ENCODE assay signal across 1 cellular context in the genomic region with DNA sequence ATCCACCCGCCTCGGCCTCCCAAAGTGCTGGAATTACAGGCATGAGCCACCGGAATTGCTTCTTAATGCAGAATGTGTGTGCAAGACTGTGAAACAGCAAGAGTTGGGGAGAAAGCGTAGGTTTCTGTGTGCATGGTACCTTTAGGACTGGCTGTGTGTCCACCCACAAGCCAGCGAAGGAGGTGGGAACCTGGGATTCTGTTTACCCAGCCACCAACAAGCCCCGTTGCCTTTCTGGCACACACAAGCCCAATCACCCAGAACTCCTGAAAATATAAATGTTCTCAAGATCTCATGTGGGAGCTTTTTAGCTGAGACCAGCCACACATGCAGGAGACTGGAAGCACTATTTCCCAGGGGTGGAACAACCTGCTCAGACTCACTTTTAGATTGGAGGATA.
TF ChIP-seq lines count a peak whose summit lies in the region.

No MANE protein-coding gene starts in this region.

TF ChIP-seq in K562, 482 proteins besides CTCF, POLR2A, EP300 and RAD21:
- TF ChIP-seq, protein P1, sequence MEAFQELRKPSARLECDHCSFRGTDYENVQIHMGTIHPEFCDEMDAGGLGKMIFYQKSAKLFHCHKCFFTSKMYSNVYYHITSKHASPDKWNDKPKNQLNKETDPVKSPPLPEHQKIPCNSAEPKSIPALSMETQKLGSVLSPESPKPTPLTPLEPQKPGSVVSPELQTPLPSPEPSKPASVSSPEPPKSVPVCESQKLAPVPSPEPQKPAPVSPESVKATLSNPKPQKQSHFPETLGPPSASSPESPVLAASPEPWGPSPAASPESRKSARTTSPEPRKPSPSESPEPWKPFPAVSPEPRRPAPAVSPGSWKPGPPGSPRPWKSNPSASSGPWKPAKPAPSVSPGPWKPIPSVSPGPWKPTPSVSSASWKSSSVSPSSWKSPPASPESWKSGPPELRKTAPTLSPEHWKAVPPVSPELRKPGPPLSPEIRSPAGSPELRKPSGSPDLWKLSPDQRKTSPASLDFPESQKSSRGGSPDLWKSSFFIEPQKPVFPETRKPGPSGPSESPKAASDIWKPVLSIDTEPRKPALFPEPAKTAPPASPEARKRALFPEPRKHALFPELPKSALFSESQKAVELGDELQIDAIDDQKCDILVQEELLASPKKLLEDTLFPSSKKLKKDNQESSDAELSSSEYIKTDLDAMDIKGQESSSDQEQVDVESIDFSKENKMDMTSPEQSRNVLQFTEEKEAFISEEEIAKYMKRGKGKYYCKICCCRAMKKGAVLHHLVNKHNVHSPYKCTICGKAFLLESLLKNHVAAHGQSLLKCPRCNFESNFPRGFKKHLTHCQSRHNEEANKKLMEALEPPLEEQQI (IDR thresholded peaks at IDR 0.05), result no peak
- TF ChIP-seq SMC3 (conservative IDR thresholded peaks at IDR 0.05; ENCODE audit: insufficient read depth, low read depth, low read length) (no peak), RBBP5 (IDR thresholded peaks at IDR 0.05; ENCODE audit: borderline replicate concordance, insufficient read depth, low read length, poor library complexity, severe bottlenecking) (no peak), RBM15 (IDR thresholded peaks at IDR 0.05; ENCODE audit: insufficient read depth, low read length) (no peak), ZNF589 (CRISPR knock-in tag; IDR thresholded peaks at IDR 0.05; ENCODE audit: low read depth) (no peak), PRPF4 (IDR thresholded peaks at IDR 0.05; ENCODE audit: insufficient read depth, low read depth, low read length, poor library complexity, severe bottlenecking) (no peak), NFATC3 (IDR thresholded peaks at IDR 0.05) (no peak), TAF9B (IDR thresholded peaks at IDR 0.05; ENCODE audit: partially characterized antibody) (no peak), LCOR (CRISPR knock-in tag; IDR thresholded peaks at IDR 0.05) (no peak), ZBTB1 (CRISPR knock-in tag; IDR thresholded peaks at IDR 0.05; ENCODE audit: borderline replicate concordance, low read depth) (no peak), MAFG (tag; conservative IDR thresholded peaks at IDR 0.05) (no peak), CTBP1 (IDR thresholded peaks at IDR 0.05; ENCODE audit: borderline replicate concordance) (no peak), KDM4B (IDR thresholded peaks at IDR 0.05; ENCODE audit: borderline replicate concordance in 2 of 2, low read depth in 1 of 2) (no peak), ZNF644 (tag; IDR thresholded peaks at IDR 0.05; ENCODE audit: low read depth) (no peak), SMAD3 (CRISPR knock-in tag; conservative IDR thresholded peaks at IDR 0.05) (no peak)
- TF ChIP-seq, protein P2, sequence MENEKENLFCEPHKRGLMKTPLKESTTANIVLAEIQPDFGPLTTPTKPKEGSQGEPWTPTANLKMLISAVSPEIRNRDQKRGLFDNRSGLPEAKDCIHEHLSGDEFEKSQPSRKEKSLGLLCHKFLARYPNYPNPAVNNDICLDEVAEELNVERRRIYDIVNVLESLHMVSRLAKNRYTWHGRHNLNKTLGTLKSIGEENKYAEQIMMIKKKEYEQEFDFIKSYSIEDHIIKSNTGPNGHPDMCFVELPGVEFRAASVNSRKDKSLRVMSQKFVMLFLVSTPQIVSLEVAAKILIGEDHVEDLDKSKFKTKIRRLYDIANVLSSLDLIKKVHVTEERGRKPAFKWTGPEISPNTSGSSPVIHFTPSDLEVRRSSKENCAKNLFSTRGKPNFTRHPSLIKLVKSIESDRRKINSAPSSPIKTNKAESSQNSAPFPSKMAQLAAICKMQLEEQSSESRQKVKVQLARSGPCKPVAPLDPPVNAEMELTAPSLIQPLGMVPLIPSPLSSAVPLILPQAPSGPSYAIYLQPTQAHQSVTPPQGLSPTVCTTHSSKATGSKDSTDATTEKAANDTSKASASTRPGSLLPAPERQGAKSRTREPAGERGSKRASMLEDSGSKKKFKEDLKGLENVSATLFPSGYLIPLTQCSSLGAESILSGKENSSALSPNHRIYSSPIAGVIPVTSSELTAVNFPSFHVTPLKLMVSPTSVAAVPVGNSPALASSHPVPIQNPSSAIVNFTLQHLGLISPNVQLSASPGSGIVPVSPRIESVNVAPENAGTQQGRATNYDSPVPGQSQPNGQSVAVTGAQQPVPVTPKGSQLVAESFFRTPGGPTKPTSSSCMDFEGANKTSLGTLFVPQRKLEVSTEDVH (IDR thresholded peaks at IDR 0.05; ENCODE audit: low read depth, partially characterized antibody), result no peak
- TF ChIP-seq, protein P3, sequence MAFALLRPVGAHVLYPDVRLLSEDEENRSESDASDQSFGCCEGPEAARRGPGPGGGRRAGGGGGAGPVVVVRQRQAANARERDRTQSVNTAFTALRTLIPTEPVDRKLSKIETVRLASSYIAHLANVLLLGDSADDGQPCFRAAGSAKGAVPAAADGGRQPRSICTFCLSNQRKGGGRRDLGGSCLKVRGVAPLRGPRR (CRISPR knock-in tag; IDR thresholded peaks at IDR 0.05), result no peak
- TF ChIP-seq, protein P4, sequence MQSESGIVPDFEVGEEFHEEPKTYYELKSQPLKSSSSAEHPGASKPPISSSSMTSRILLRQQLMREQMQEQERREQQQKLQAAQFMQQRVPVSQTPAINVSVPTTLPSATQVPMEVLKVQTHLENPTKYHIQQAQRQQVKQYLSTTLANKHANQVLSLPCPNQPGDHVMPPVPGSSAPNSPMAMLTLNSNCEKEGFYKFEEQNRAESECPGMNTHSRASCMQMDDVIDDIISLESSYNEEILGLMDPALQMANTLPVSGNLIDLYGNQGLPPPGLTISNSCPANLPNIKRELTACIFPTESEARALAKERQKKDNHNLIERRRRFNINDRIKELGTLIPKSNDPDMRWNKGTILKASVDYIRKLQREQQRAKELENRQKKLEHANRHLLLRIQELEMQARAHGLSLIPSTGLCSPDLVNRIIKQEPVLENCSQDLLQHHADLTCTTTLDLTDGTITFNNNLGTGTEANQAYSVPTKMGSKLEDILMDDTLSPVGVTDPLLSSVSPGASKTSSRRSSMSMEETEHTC (IDR thresholded peaks at IDR 0.05), result no peak
- TF ChIP-seq, protein P5, sequence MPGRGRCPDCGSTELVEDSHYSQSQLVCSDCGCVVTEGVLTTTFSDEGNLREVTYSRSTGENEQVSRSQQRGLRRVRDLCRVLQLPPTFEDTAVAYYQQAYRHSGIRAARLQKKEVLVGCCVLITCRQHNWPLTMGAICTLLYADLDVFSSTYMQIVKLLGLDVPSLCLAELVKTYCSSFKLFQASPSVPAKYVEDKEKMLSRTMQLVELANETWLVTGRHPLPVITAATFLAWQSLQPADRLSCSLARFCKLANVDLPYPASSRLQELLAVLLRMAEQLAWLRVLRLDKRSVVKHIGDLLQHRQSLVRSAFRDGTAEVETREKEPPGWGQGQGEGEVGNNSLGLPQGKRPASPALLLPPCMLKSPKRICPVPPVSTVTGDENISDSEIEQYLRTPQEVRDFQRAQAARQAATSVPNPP (IDR thresholded peaks at IDR 0.05; ENCODE audit: borderline replicate concordance, insufficient read depth, insufficient read length), result no peak
